ENCODE assay signal across 8 cellular contexts in genomic region chr11:33015621-33016551, GRCh38. TPM values are rescaled to one million over a fixed set of nuclear protein-coding genes. Genes with fewer than 3 reads are reported as not detected.
A peak's percentile ranks its signal among the peaks of the same experiment; 100 is the strongest.
DNase-seq lines count a peak whose midpoint lies in the region; ATAC-seq and TF ChIP-seq lines count a peak whose summit lies in the region.

Gene DEPDC7, plus strand, starts transcription at chr11:33015878. Its CDS starts 78 bp downstream, at chr11:33015956.

- H3K9me3 ChIP-seq in CD8-positive, alpha-beta T cell (ENCODE audit: low read length), result no peaks in the 10 kb centered on the region
- H3K9me3 ChIP-seq in NT2/D1 (ENCODE audit: insufficient read depth, low read length) (no peaks in the 10 kb centered on the region), esophagus squamous epithelium (no peaks in the 10 kb centered on the region), muscle layer of colon (ENCODE audit: low read length) (no peaks in the 10 kb centered on the region)

- POLR2A ChIA-PET in CD8-positive, alpha-beta T cell (lab: Charles Lee), result interaction anchor here (0.6 to 2.8 kb wide), 6 partner anchors 9 to 47 kb away, joined by 3 to 23 read pairs (median 4); partner anchors contain the start of gene TCP11L1

- peak within 1 kb of the TSS; percentile 89 for H3K4me3 Mint-ChIP-seq in CD8-positive, alpha-beta T cell
- H3K4me3 Mint-ChIP-seq in activated T-cell treated with anti-CD3 and anti-CD28 coated beads, Interleukin-2, amount 50 U/mL, for 24 hours, result peak within 1 kb of the TSS; percentile 75

- WGBS in esophagus squamous epithelium, 2 donors, result 3 to 5% methylated on average over 6 to 21 of the region's 89 CpGs

- H3K4me3 ChIP-seq in CD8-positive, alpha-beta T cell (ENCODE audit: low read depth, low read length), result peak within 1 kb of the TSS; percentile 62
- H3K4me3 ChIP-seq in NT2/D1 (ENCODE audit: insufficient read length, low read depth) (peak within 1 kb of the TSS; percentile 49), esophagus squamous epithelium (peak within 1 kb of the TSS; percentile 63 to 89 (median 71)), muscle layer of colon (ENCODE audit: low read depth in 1 of 2, low read length in 2 of 2) (peak within 1 kb of the TSS; percentile 57 to 62)

- intact Hi-C loops in CD8-positive, alpha-beta T cell (cut with DNase I, micrococcal nuclease), result loop anchor here (1.0 to 5.0 kb wide), 6 partner anchors 19 to 241 kb away; partner anchors contain the start of genes HIPK3 (in 1 of the 2) and TCP11L1 (in 1 of the 2)
- intact Hi-C loops in esophagus squamous epithelium (cut with DNase I), result no loop called here

- H3K36me3 Mint-ChIP-seq in CD8-positive, alpha-beta T cell, result no peaks in the 10 kb centered on the region
- H3K36me3 Mint-ChIP-seq in activated T-cell treated with anti-CD3 and anti-CD28 coated beads, Interleukin-2, amount 50 U/mL, for 24 hours (ENCODE audit: low read depth), result no peaks in the 10 kb centered on the region

- H3K9me3 Mint-ChIP-seq in CD8-positive, alpha-beta T cell, result no peaks in the 10 kb centered on the region
- no peaks in the 10 kb centered on the region for H3K9me3 Mint-ChIP-seq in activated T-cell treated with anti-CD3 and anti-CD28 coated beads, Interleukin-2, amount 50 U/mL, for 24 hours

- DNase-seq in CD8-positive, alpha-beta T cell, result peak; percentile 49 to 87 (median 76)
- DNase-seq in HK-2 (ENCODE audit: unreplicated experiment), result peak; percentile 88
- DNase-seq in NT2/D1 (ENCODE audit: low read depth, low spot score), result peak; percentile 74
- DNase-seq in activated T-cell treated with anti-CD3 and anti-CD28 coated beads, Interleukin-2, amount 50 U/mL, for 24 hours, result peak; percentile 86
- DNase-seq in esophagus squamous epithelium (lab: John Stamatoyannopoulos, UW), result peak; percentile 13
- DNase-seq in stimulated activated CD8-positive, alpha-beta memory T cell treated with anti-CD3 and anti-CD28 coated beads, Interleukin-4, amount 100 ng/mL, for 24 hours (ENCODE audit: low read depth), result peak; percentile 66

- H3K4me1 Mint-ChIP-seq in CD8-positive, alpha-beta T cell (ENCODE audit: low read depth), result peaks cover 51% of the 10 kb centered on the region
- peaks cover 45% of the 10 kb centered on the region for H3K4me1 Mint-ChIP-seq in activated T-cell treated with anti-CD3 and anti-CD28 coated beads, Interleukin-2, amount 50 U/mL, for 24 hours (ENCODE audit: low read depth)

- peak; percentile 75 for ATAC-seq in CD8-positive, alpha-beta T cell
- ATAC-seq in GM19463 (IDR thresholded peaks at IDR 0.05; ENCODE audit: unreplicated experiment), result peak; percentile 76

- H3K4me1 ChIP-seq in CD8-positive, alpha-beta T cell (ENCODE audit: insufficient read depth, low read length), result peaks cover 26% of the 10 kb centered on the region
- H3K4me1 ChIP-seq in NT2/D1 (ENCODE audit: insufficient read depth, insufficient read length) (no peaks in the 10 kb centered on the region), esophagus squamous epithelium (peaks cover 3 to 43% (median 6%) of the 10 kb centered on the region in 3 donors), muscle layer of colon (ENCODE audit: insufficient read depth, low read length) (peaks cover 17% of the 10 kb centered on the region)

- H3K27me3 ChIP-seq in CD8-positive, alpha-beta T cell (ENCODE audit: insufficient read depth, low read length), result no peaks in the 10 kb centered on the region
- peaks cover 8% of the 10 kb centered on the region for H3K27me3 ChIP-seq in NT2/D1 (ENCODE audit: insufficient read depth, insufficient read length)
- H3K27me3 ChIP-seq in esophagus squamous epithelium, result peaks cover 0 to 11% (median 0%) of the 10 kb centered on the region in 4 donors
- no peaks in the 10 kb centered on the region for H3K27me3 ChIP-seq in muscle layer of colon (ENCODE audit: control insufficient read depth in 1 of 2, insufficient read depth in 2 of 2, low read length in 2 of 2)

- peak within 1 kb of the TSS; percentile 71 for H3K9ac ChIP-seq in NT2/D1 (ENCODE audit: insufficient read length, low read depth)
- H3K9ac ChIP-seq in muscle layer of colon (ENCODE audit: low read length), result peak within 1 kb of the TSS; percentile 11

- H3K27ac ChIP-seq in CD8-positive, alpha-beta T cell (ENCODE audit: low read depth, low read length), result no peak within 1 kb of the TSS
- H3K27ac ChIP-seq in esophagus squamous epithelium (peak within 1 kb of the TSS; percentile 76 to 85 (median 81)), muscle layer of colon (ENCODE audit: low read depth, low read length) (peak within 1 kb of the TSS; percentile 10)

- no peaks in the 10 kb centered on the region for H3K36me3 ChIP-seq in CD8-positive, alpha-beta T cell (ENCODE audit: insufficient read depth, low read length)
- no peaks in the 10 kb centered on the region for H3K36me3 ChIP-seq in NT2/D1 (ENCODE audit: insufficient read depth, insufficient read length, low read length)
- no peaks in the 10 kb centered on the region for H3K36me3 ChIP-seq in esophagus squamous epithelium
- no peaks in the 10 kb centered on the region for H3K36me3 ChIP-seq in muscle layer of colon (ENCODE audit: insufficient read depth, low read length)

- peaks cover 12% of the 10 kb centered on the region for H3K27me3 Mint-ChIP-seq in CD8-positive, alpha-beta T cell (ENCODE audit: low read depth)
- peaks cover 24% of the 10 kb centered on the region for H3K27me3 Mint-ChIP-seq in activated T-cell treated with anti-CD3 and anti-CD28 coated beads, Interleukin-2, amount 50 U/mL, for 24 hours

- CTCF ChIA-PET in CD8-positive, alpha-beta T cell (lab: Charles Lee), result interaction anchor here (0.9 to 1.4 kb wide), 6 partner anchors 11 to 57 kb away, joined by 3 to 4 read pairs (median 3); no protein-coding TSS in a partner anchor

- peak within 1 kb of the TSS; percentile 73 for H3K27ac Mint-ChIP-seq in CD8-positive, alpha-beta T cell
- H3K27ac Mint-ChIP-seq in activated T-cell treated with anti-CD3 and anti-CD28 coated beads, Interleukin-2, amount 50 U/mL, for 24 hours, result peak within 1 kb of the TSS; percentile 8

- TF ChIP-seq POLR2A in esophagus squamous epithelium (IDR thresholded peaks at IDR 0.05), result peak in 3 of 4 donors; percentile 16 to 66 (median 28)

- TF ChIP-seq CTCF in CD8-positive, alpha-beta T cell (IDR thresholded peaks at IDR 0.05), result no peak
- no peak for TF ChIP-seq CTCF in esophagus squamous epithelium (IDR thresholded peaks at IDR 0.05)

RNA-seq across cellular contexts. Expression of gene DEPDC7, which starts in this region (rescaled TPM):
- total RNA-seq in CD8-positive, alpha-beta T cell, result 1 to 10 TPM; 2.9 to 3.2 TPM
- 1 to 10 TPM; 2.3 to 9.7 (median 6.8) TPM for total RNA-seq in esophagus squamous epithelium

Comparison
In these comparisons a context has a peak if more than half of its experiments do, and no peak if none do; other contexts are left out.
1. DNase-seq: peak in every context shown above with its lines; median percentile 88 in HK-2; 86 in activated T-cell treated with anti-CD3 and anti-CD28 coated beads, Interleukin-2, amount 50 U/mL, for 24 hours; 76 in CD8-positive, alpha-beta T cell; 74 in NT2/D1; 66 in stimulated activated CD8-positive, alpha-beta memory T cell treated with anti-CD3 and anti-CD28 coated beads, Interleukin-4, amount 100 ng/mL, for 24 hours; 13 in esophagus squamous epithelium.